Comparison of ENCODE assay signal across 9 cellular contexts in genomic region chr2:112692496-112692911, GRCh38. TPM values are rescaled to one million over a fixed set of nuclear protein-coding genes. Genes with fewer than 3 reads are reported as not detected.
A peak's percentile ranks its signal among the peaks of the same experiment; 100 is the strongest.
DNase-seq lines count a peak whose midpoint lies in the region; ATAC-seq, FAIRE-seq and TF ChIP-seq lines count a peak whose summit lies in the region.
"Had no signal": no experiment of that assay in that cellular context is flagged by ENCODE, and none has a peak within 500 bp of the region (broad histone marks: within the 10 kb centered on the region; RNA-seq: fewer than 3 reads in every experiment).

No MANE protein-coding gene starts in this region.

- no peak overlapping the region; the same call in 1 of the 2 replicates for H2BK20ac ChIP-seq in H1 (ENCODE audit: low read length)

- no peaks in the 10 kb centered on the region for H3K79me1 ChIP-seq in H1 (ENCODE audit: low read depth, low read length)

- H2AFZ ChIP-seq in H1 (ENCODE audit: low read length), result peak overlapping the region; percentile 71; the same call in 1 of the 2 replicates

- H4K5ac ChIP-seq in H1 (ENCODE audit: insufficient read length, low read depth, low read length), result no peak overlapping the region

- H3K14ac ChIP-seq in H1 (ENCODE audit: insufficient read length), result no peak overlapping the region

- H3K56ac ChIP-seq in H1 (replicated peaks; ENCODE audit: insufficient read length, low read depth, low read length), result no peak overlapping the region

- peak overlapping the region; percentile 7 for H3K4me3 Mint-ChIP-seq in activated CD4-positive, alpha-beta T cell treated with anti-CD3 and anti-CD28 coated beads for 36 hours
- H3K4me3 Mint-ChIP-seq in natural killer cell treated with Interleukin-12 subunit alpha and Interleukin-12 subunit beta and Interleukin-15 and Interleukin-18, amount 100 ng/mL, for 72 hours, result peak overlapping the region; percentile 75

- no peak overlapping the region for H3K27ac ChIP-seq in H1 (ENCODE audit: low read depth, low read length)
- H3K27ac ChIP-seq: C4-2B had no signal

- POLR2A ChIA-PET in activated CD4-positive, alpha-beta T cell treated with anti-CD3 and anti-CD28 coated beads for 36 hours (lab: Charles Lee), result interaction anchor here (0.6 to 2.3 kb wide), 5 partner anchors 14 to 47 kb away, joined by 3 to 19 read pairs (median 4); partner anchors contain the start of gene SLC20A1
- POLR2A ChIA-PET in H1 (lab: Charles Lee; ENCODE audit: partially characterized antibody), result interaction anchor here (1.0 to 1.3 kb wide), 3 partner anchors 27 to 45 kb away, joined by 3 to 4 read pairs (median 3); no protein-coding TSS in a partner anchor

- H3K23me2 ChIP-seq in H1 (ENCODE audit: low read depth, low read length), result no peaks in the 10 kb centered on the region

- H3K36me3 ChIP-seq in H1 (ENCODE audit: control insufficient read depth in 2 of 4, insufficient read depth in 4 of 4, low read length in 3 of 4), result no peaks in the 10 kb centered on the region

- H2AK5ac ChIP-seq in H1 (ENCODE audit: low read depth, low read length), result 0 out of 2 replicates have a peak overlapping the region, but pooled peaks have one; percentile 15

- peaks cover 33% of the 10 kb centered on the region for H3K4me1 Mint-ChIP-seq in activated CD4-positive, alpha-beta T cell treated with anti-CD3 and anti-CD28 coated beads for 36 hours
- H3K4me1 Mint-ChIP-seq in natural killer cell treated with Interleukin-12 subunit alpha and Interleukin-12 subunit beta and Interleukin-15 and Interleukin-18, amount 100 ng/mL, for 72 hours (ENCODE audit: low read depth in 2 of 2), result peaks cover 38 to 39% of the 10 kb centered on the region in 2 donors

- no peak for TF ChIP-seq POLR2A in H1 (IDR thresholded peaks at IDR 0.05; ENCODE audit: control extremely low read depth in 1 of 2, low read depth in 2 of 2, low read length in 2 of 2)

- no peak overlapping the region for H3K9ac ChIP-seq in H1 (replicated peaks in 1 of 4; ENCODE audit: extremely low read depth in 1 of 4, low read depth in 3 of 4, low read length in 3 of 4)

- no peaks in the 10 kb centered on the region for H3K36me3 Mint-ChIP-seq in activated CD4-positive, alpha-beta T cell treated with anti-CD3 and anti-CD28 coated beads for 36 hours (ENCODE audit: low read depth)
- H3K36me3 Mint-ChIP-seq in natural killer cell treated with Interleukin-12 subunit alpha and Interleukin-12 subunit beta and Interleukin-15 and Interleukin-18, amount 100 ng/mL, for 72 hours, result no peaks in the 10 kb centered on the region

- H3K4me3 ChIP-seq in H1 (ENCODE audit: extremely low read depth in 1 of 4, insufficient read depth in 2 of 4, low read depth in 3 of 4, low read length in 4 of 4), result no peak overlapping the region

- no peaks in the 10 kb centered on the region for H3K9me3 ChIP-seq in H1 (ENCODE audit: insufficient read depth in 2 of 2, low read depth in 1 of 2, low read length in 1 of 2)

- no peak for FAIRE-seq in H1 (lab: Jason Lieb, UNC)
- no peak for FAIRE-seq in D721Med (lab: Jason Lieb, UNC)

- TF ChIP-seq CTCF in H1 (IDR thresholded peaks at IDR 0.05; ENCODE audit: control extremely low read depth in 1 of 3, insufficient read depth in 1 of 3, low read depth in 1 of 3, low read length in 3 of 3) (no peak), D721Med (IDR thresholded peaks at IDR 0.05; ENCODE audit: insufficient read depth, missing control alignments) (no peak)

- no peaks in the 10 kb centered on the region for H3K9me3 Mint-ChIP-seq in activated CD4-positive, alpha-beta T cell treated with anti-CD3 and anti-CD28 coated beads for 36 hours (ENCODE audit: low read depth)
- no peaks in the 10 kb centered on the region for H3K9me3 Mint-ChIP-seq in natural killer cell treated with Interleukin-12 subunit alpha and Interleukin-12 subunit beta and Interleukin-15 and Interleukin-18, amount 100 ng/mL, for 72 hours

- H3K4me2 ChIP-seq in H1 (ENCODE audit: insufficient read depth in 1 of 2, low read depth in 2 of 2, low read length in 2 of 2), result no peak overlapping the region

- H2BK15ac ChIP-seq in H1 (ENCODE audit: low read length), result no peak overlapping the region

- peak overlapping the region; percentile 26 for H4K91ac ChIP-seq in H1 (replicated peaks; ENCODE audit: insufficient read length, low read length)

- peak overlapping the region; percentile 60 for H3K4ac ChIP-seq in H1 (replicated peaks; ENCODE audit: insufficient read length, low read depth, low read length)

- peak; percentile 89 for ATAC-seq in activated CD4-positive, CD25-positive, alpha-beta regulatory T cell treated with anti-CD3 and anti-CD28 coated beads, Interleukin-2, amount 50 U/mL, for 24 hours
- peak; percentile 72 for ATAC-seq in HG02884 (IDR thresholded peaks at IDR 0.05; ENCODE audit: unreplicated experiment)
- peak; percentile 92 for ATAC-seq in activated CD4-positive, alpha-beta T cell treated with anti-CD3 and anti-CD28 coated beads for 36 hours
- peak; percentile 89 to 96 for ATAC-seq in natural killer cell treated with Interleukin-12 subunit alpha and Interleukin-12 subunit beta and Interleukin-15 and Interleukin-18, amount 100 ng/mL, for 72 hours

- DNase-seq in activated CD4-positive, CD25-positive, alpha-beta regulatory T cell (lab: John Stamatoyannopoulos, UW), result no peak
- peak; percentile 20 for DNase-seq in NCI-H2107 (lab: John Stamatoyannopoulos, UW)
- peak; percentile 81 for DNase-seq in activated CD4-positive, alpha-beta T cell treated with anti-CD3 and anti-CD28 coated beads for 36 hours
- peak; percentile 13 to 41 for DNase-seq in H1 (ENCODE audit: low read depth in 1 of 2, low spot score in 2 of 2)
- DNase-seq in natural killer cell treated with Interleukin-12 subunit alpha and Interleukin-12 subunit beta and Interleukin-15 and Interleukin-18, amount 100 ng/mL, for 72 hours (ENCODE audit: low spot score), result peak; percentile 86
- DNase-seq in D721Med (ENCODE audit: insufficient read length, low spot score), result no peak

- H2BK5ac ChIP-seq in H1 (ENCODE audit: low read depth, low read length), result peak overlapping the region; percentile 77; the same call in 1 of the 2 replicates

- TF ChIP-seq RAD21 in H1 (IDR thresholded peaks at IDR 0.05 in 1 of 2, conservative IDR thresholded peaks at IDR 0.05 in 1 of 2; ENCODE audit: low read depth in 2 of 2, low read length in 2 of 2), result no peak

- WGBS in H1 (ENCODE audit: extremely low coverage in 1 of 2, insufficient coverage in 1 of 2, insufficient read length in 1 of 2, insufficient replicate concordance in 2 of 2, low coverage in 1 of 2, low lambda C conversion rate in 2 of 2, missing lambda C conversion rate in 1 of 2), 2 experiments, result 74% methylated on average over 5 of the region's 5 CpGs; no CpG with 5 or more reads in 1 of the 2 experiments

- peak overlapping the region; percentile 62 for H2BK120ac ChIP-seq in H1 (replicated peaks; ENCODE audit: low read depth, low read length)

- H2BK12ac ChIP-seq in H1 (ENCODE audit: low read depth, low read length), result peak overlapping the region; percentile 35; the same call in 1 of the 2 replicates

- CTCF ChIA-PET in activated CD4-positive, alpha-beta T cell treated with anti-CD3 and anti-CD28 coated beads for 36 hours (lab: Charles Lee), result interaction anchor here (0.6 to 3.6 kb wide), 19 partner anchors 9 to 576 kb away, joined by 3 to 36 read pairs (median 4); partner anchors contain the start of gene SLC20A1
- CTCF ChIA-PET in H1 (lab: Charles Lee; ENCODE audit: partially characterized antibody), result interaction anchor here (1.0 to 4.9 kb wide), 12 partner anchors 10 to 193 kb away, joined by 3 to 37 read pairs (median 4); no protein-coding TSS in a partner anchor

- H3K27me3 ChIP-seq in H1 (replicated peaks in 1 of 4; ENCODE audit: control insufficient read depth in 3 of 4, extremely low read depth in 1 of 4, insufficient read depth in 3 of 4, low read length in 3 of 4), result no peaks in the 10 kb centered on the region

- peak overlapping the region; percentile 87 for H3K27ac Mint-ChIP-seq in activated CD4-positive, alpha-beta T cell treated with anti-CD3 and anti-CD28 coated beads for 36 hours
- H3K27ac Mint-ChIP-seq in natural killer cell treated with Interleukin-12 subunit alpha and Interleukin-12 subunit beta and Interleukin-15 and Interleukin-18, amount 100 ng/mL, for 72 hours, result peak overlapping the region; percentile 75 to 93

- H3K4me1 ChIP-seq in H1 (replicated peaks in 1 of 4; ENCODE audit: control insufficient read depth in 3 of 4, insufficient read depth in 4 of 4, low read length in 3 of 4), result peaks cover 0 to 6% (median 3%) of the 10 kb centered on the region in 4 experiments; a peak in 4 of 7 replicates

- no peaks in the 10 kb centered on the region for H3K79me2 ChIP-seq in H1 (ENCODE audit: control insufficient read depth in 1 of 2, insufficient read depth in 2 of 2, low read length in 2 of 2)

- no peaks in the 10 kb centered on the region for H4K20me1 ChIP-seq in H1 (replicated peaks in 1 of 2; ENCODE audit: control insufficient read depth in 1 of 2, insufficient read depth in 2 of 2, low read length in 2 of 2)

- H3K23ac ChIP-seq in H1 (ENCODE audit: insufficient read length), result no peak overlapping the region

- H3K27me3 Mint-ChIP-seq in activated CD4-positive, alpha-beta T cell treated with anti-CD3 and anti-CD28 coated beads for 36 hours, result no peaks in the 10 kb centered on the region
- H3K27me3 Mint-ChIP-seq in natural killer cell treated with Interleukin-12 subunit alpha and Interleukin-12 subunit beta and Interleukin-15 and Interleukin-18, amount 100 ng/mL, for 72 hours, result no peaks in the 10 kb centered on the region

- intact Hi-C loops in activated CD4-positive, alpha-beta T cell treated with anti-CD3 and anti-CD28 coated beads for 36 hours (cut with DNase I, micrococcal nuclease), result loop anchor here (1.0 to 5.0 kb wide), 3 partner anchors 34 to 61 kb away; partner anchors contain the start of gene SLC20A1 (in 1 of the 2)

- no peak for TF ChIP-seq EP300 in H1 (IDR thresholded peaks at IDR 0.05; ENCODE audit: borderline replicate concordance in 1 of 2, low read depth in 2 of 2, low read length in 2 of 2)

- no peak overlapping the region; the same call in 1 of the 2 replicates for H3K18ac ChIP-seq in H1 (ENCODE audit: extremely low read depth, low read length)

- 0 out of 2 replicates have a peak overlapping the region, but pooled peaks have one; percentile 31 for H4K8ac ChIP-seq in H1 (ENCODE audit: extremely low read depth, insufficient read depth, low read length)

RNA-seq across cellular contexts. Expression of gene NT5DC4, which starts 28.3 kb away (rescaled TPM):
- total RNA-seq in activated CD4-positive, alpha-beta T cell treated with anti-CD3 and anti-CD28 coated beads for 36 hours, result not detected
- not detected in 2 replicates for total RNA-seq in H1 (2021; fragmentation: NEBNext Ultra II Directional; extraction: Animal tissue kit (Norgen Biotek cat#: 25700))
- polyA plus RNA-seq in H1 (2011; rRNA removed), result not detected in 2 replicates
- not detected for polyA plus RNA-seq in H1 (2011; cell fraction: cytosol; rRNA removed)
- not detected for polyA plus RNA-seq in H1 (2011; cell fraction: nucleus; rRNA removed)
- polyA plus RNA-seq in H1 (2012, experiment 1 of 2), result not detected in 4 replicates
- polyA plus RNA-seq in H1 (2012, experiment 2 of 2), result not detected
- polyA plus RNA-seq in H1 (2013, experiment 1 of 2), result not detected
- polyA plus RNA-seq in H1 (2013, experiment 2 of 2), result not detected
- polyA minus RNA-seq in H1 (2011; rRNA and poly(A)+ RNA removed), result not detected in 2 replicates
- polyA minus RNA-seq in H1 (2011; cell fraction: cytosol; rRNA and poly(A)+ RNA removed), result not detected
- not detected for polyA minus RNA-seq in H1 (2011; cell fraction: nucleus; rRNA and poly(A)+ RNA removed)
- not detected for total RNA-seq in natural killer cell treated with Interleukin-12 subunit alpha and Interleukin-12 subunit beta and Interleukin-15 and Interleukin-18, amount 100 ng/mL, for 72 hours

RNA-seq across cellular contexts. Expression of gene SLC20A1, which starts 46.8 kb away (rescaled TPM):
- total RNA-seq in activated CD4-positive, alpha-beta T cell treated with anti-CD3 and anti-CD28 coated beads for 36 hours, result 10 to 100 TPM; 69.3 to 69.6 TPM
- total RNA-seq in H1 (2021; fragmentation: NEBNext Ultra II Directional; extraction: Animal tissue kit (Norgen Biotek cat#: 25700)), result 105 and 106 TPM in 2 replicates
- polyA plus RNA-seq in H1 (2011; rRNA removed), result 32.6 and 42.6 TPM in 2 replicates
- 40.1 TPM for polyA plus RNA-seq in H1 (2011; cell fraction: cytosol; rRNA removed)
- polyA plus RNA-seq in H1 (2011; cell fraction: nucleus; rRNA removed), result 33.4 TPM
- 57.6 to 70.4 TPM (median 63.4 TPM) in 4 replicates for polyA plus RNA-seq in H1 (2012, experiment 1 of 2)
- polyA plus RNA-seq in H1 (2012, experiment 2 of 2), result 13.6 TPM
- polyA plus RNA-seq in H1 (2013, experiment 1 of 2), result 106 TPM
- 112 TPM for polyA plus RNA-seq in H1 (2013, experiment 2 of 2)
- polyA minus RNA-seq in H1 (2011; rRNA and poly(A)+ RNA removed), result 76.1 and 92.2 TPM in 2 replicates
- polyA minus RNA-seq in H1 (2011; cell fraction: cytosol; rRNA and poly(A)+ RNA removed), result 36.8 TPM
- polyA minus RNA-seq in H1 (2011; cell fraction: nucleus; rRNA and poly(A)+ RNA removed), result 69.1 TPM
- 100 to 1,000 TPM; 125 to 168 TPM for total RNA-seq in natural killer cell treated with Interleukin-12 subunit alpha and Interleukin-12 subunit beta and Interleukin-15 and Interleukin-18, amount 100 ng/mL, for 72 hours

Comparison
In these comparisons a context has a peak if more than half of its experiments do, and no peak if none do; other contexts are left out.
1. DNase-seq: peak in NCI-H2107 (single experiment), activated CD4-positive, alpha-beta T cell treated with anti-CD3 and anti-CD28 coated beads for 36 hours (single experiment), H1 (2 of 2) and natural killer cell treated with Interleukin-12 subunit alpha and Interleukin-12 subunit beta and Interleukin-15 and Interleukin-18, amount 100 ng/mL, for 72 hours (single experiment); none in activated CD4-positive, CD25-positive, alpha-beta regulatory T cell (0 of 4) and D721Med (single experiment).
2. Peak in every context shown above with its lines, with median percentiles within 50 percentile points of each other: ATAC-seq.